1 cellular context compared by ENCODE assay signal in genomic region chr7:80895056-80895455, GRCh38.
TF ChIP-seq lines count a peak whose summit lies in the region.

No MANE protein-coding gene starts in this region.

TF ChIP-seq in HEK293, 187 proteins besides CTCF, POLR2A, EP300 and RAD21 (continued from another document):
- TF ChIP-seq ZSCAN4 (tag by site-specific recombination; IDR thresholded peaks at IDR 0.05) (no peak), OSR2 (tag by site-specific recombination; IDR thresholded peaks at IDR 0.05) (peak; percentile 40; the same call in 1 of the 2 replicates), ZNF174 (tag by site-specific recombination; IDR thresholded peaks at IDR 0.05) (no peak), ZSCAN16 (tag by site-specific recombination; IDR thresholded peaks at IDR 0.05) (peak; percentile 42; the same call in 1 of the 2 replicates), FEZF1 (tag by site-specific recombination; IDR thresholded peaks at IDR 0.05) (peak; percentile 63), ZNF16 (tag by site-specific recombination; IDR thresholded peaks at IDR 0.05; ENCODE audit: low read depth) (no peak)
- TF ChIP-seq, protein P1, sequence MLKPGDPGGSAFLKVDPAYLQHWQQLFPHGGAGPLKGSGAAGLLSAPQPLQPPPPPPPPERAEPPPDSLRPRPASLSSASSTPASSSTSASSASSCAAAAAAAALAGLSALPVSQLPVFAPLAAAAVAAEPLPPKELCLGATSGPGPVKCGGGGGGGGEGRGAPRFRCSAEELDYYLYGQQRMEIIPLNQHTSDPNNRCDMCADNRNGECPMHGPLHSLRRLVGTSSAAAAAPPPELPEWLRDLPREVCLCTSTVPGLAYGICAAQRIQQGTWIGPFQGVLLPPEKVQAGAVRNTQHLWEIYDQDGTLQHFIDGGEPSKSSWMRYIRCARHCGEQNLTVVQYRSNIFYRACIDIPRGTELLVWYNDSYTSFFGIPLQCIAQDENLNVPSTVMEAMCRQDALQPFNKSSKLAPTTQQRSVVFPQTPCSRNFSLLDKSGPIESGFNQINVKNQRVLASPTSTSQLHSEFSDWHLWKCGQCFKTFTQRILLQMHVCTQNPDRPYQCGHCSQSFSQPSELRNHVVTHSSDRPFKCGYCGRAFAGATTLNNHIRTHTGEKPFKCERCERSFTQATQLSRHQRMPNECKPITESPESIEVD (tag by site-specific recombination; IDR thresholded peaks at IDR 0.05) = peak; percentile 51; the same call in 1 of the 2 replicates
- TF ChIP-seq, protein P2, sequence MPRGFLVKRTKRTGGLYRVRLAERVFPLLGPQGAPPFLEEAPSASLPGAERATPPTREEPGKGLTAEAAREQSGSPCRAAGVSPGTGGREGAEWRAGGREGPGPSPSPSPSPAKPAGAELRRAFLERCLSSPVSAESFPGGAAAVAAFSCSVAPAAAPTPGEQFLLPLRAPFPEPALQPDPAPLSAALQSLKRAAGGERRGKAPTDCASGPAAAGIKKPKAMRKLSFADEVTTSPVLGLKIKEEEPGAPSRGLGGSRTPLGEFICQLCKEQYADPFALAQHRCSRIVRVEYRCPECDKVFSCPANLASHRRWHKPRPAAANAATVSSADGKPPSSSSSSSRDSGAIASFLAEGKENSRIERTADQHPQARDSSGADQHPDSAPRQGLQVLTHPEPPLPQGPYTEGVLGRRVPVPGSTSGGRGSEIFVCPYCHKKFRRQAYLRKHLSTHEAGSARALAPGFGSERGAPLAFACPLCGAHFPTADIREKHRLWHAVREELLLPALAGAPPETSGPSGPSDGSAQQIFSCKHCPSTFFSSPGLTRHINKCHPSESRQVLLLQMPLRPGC (tag by site-specific recombination; IDR thresholded peaks at IDR 0.05) = no peak
- TF ChIP-seq, protein P3, sequence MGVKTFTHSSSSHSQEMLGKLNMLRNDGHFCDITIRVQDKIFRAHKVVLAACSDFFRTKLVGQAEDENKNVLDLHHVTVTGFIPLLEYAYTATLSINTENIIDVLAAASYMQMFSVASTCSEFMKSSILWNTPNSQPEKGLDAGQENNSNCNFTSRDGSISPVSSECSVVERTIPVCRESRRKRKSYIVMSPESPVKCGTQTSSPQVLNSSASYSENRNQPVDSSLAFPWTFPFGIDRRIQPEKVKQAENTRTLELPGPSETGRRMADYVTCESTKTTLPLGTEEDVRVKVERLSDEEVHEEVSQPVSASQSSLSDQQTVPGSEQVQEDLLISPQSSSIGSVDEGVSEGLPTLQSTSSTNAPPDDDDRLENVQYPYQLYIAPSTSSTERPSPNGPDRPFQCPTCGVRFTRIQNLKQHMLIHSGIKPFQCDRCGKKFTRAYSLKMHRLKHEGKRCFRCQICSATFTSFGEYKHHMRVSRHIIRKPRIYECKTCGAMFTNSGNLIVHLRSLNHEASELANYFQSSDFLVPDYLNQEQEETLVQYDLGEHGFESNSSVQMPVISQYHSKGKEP (tag by site-specific recombination; IDR thresholded peaks at IDR 0.05) = 0 out of 2 replicates have a peak, but pooled peaks have one; percentile 6
